Comparison of ENCODE assay signal across 13 cellular contexts in the genomic region with DNA sequence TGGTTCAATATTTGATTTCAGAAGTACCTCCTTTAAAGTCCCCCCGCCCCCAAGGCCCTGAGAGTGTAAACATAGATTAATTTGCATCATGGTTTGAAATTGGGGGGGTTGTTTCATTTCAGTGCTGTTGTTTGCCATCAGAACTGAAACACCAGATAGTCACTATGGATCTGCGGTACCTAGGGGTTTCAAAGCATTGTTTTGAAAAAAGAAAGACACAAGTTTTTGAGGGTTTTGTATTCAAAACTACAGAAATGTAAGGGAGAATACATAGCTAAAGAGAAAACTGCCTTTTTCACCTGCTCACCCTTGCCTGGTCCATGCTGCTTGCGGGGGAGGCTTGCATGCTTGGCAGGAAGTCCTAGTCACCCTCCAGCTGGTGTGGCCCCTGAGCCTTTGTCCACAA. TPM values are rescaled to one million over a fixed set of nuclear protein-coding genes. Genes with fewer than 3 reads are reported as not detected.
DNase-seq lines count a peak whose midpoint lies in the region; ATAC-seq lines count a peak whose summit lies in the region.
"Had no signal": no experiment of that assay in that cellular context is flagged by ENCODE, and none has a peak within 500 bp of the region (broad histone marks: within the 10 kb centered on the region; RNA-seq: fewer than 3 reads in every experiment).

No MANE protein-coding gene starts in this region.

- no peak overlapping the region for H2BK5ac ChIP-seq in mesendoderm (ENCODE audit: low read length)

- no peak overlapping the region for H3K4me3 Mint-ChIP-seq in activated naive CD8-positive, alpha-beta T cell treated with anti-CD3 and anti-CD28 coated beads, Interleukin-2, amount 50 U/mL, for 24 hours

- H2BK15ac ChIP-seq in mesendoderm (replicated peaks; ENCODE audit: low read depth) = no peak overlapping the region

- no peaks in the 10 kb centered on the region for H3K79me2 ChIP-seq in mesendoderm (ENCODE audit: control insufficient read depth, insufficient read depth, low read length)

- no peak overlapping the region for H3K4me2 ChIP-seq in mesendoderm (ENCODE audit: low read length)

- H3K56ac ChIP-seq in mesendoderm (ENCODE audit: low read length) = no peak overlapping the region

- H3K27ac ChIP-seq in caudate nucleus (ENCODE audit: low read depth, low read length) (no peak overlapping the region), mesendoderm (ENCODE audit: low read depth, low read length) (no peak overlapping the region)
- H3K27ac ChIP-seq: epithelial cell of prostate had no signal

- H3K4me1 ChIP-seq in mesendoderm (ENCODE audit: control insufficient read depth, low read depth, low read length) = no peaks in the 10 kb centered on the region

- ATAC-seq in GM18858 (IDR thresholded peaks at IDR 0.05; ENCODE audit: unreplicated experiment) (peak; percentile 68), GM21390 (IDR thresholded peaks at IDR 0.05; ENCODE audit: unreplicated experiment) (peak; percentile 88), HG03045 (IDR thresholded peaks at IDR 0.05; ENCODE audit: unreplicated experiment) (peak; percentile 89), GM19467 (IDR thresholded peaks at IDR 0.05; ENCODE audit: unreplicated experiment) (no peak)
- ATAC-seq in activated naive CD8-positive, alpha-beta T cell treated with anti-CD3 and anti-CD28 coated beads, Interleukin-2, amount 50 U/mL, for 24 hours = no peak

- peaks cover 56% of the 10 kb centered on the region for H3K36me3 Mint-ChIP-seq in activated naive CD8-positive, alpha-beta T cell treated with anti-CD3 and anti-CD28 coated beads, Interleukin-2, amount 50 U/mL, for 24 hours (ENCODE audit: low read depth)

- no peak overlapping the region for H2AK5ac ChIP-seq in mesendoderm (ENCODE audit: low read length)

- no CpG with 5 or more reads among the region's 3 CpGs for WGBS in mesendoderm (ENCODE audit: extremely low coverage, insufficient coverage, low lambda C conversion rate)

- no peak overlapping the region for H4K8ac ChIP-seq in mesendoderm (ENCODE audit: low read depth, low read length)

- peaks cover 3% of the 10 kb centered on the region for H3K36me3 ChIP-seq in mesendoderm (ENCODE audit: control insufficient read depth, insufficient read depth, low read length)

- no peak overlapping the region for H2BK120ac ChIP-seq in mesendoderm (ENCODE audit: low read depth, low read length)

- peaks cover 1% of the 10 kb centered on the region for H3K79me1 ChIP-seq in mesendoderm (ENCODE audit: low read length)

- peaks cover 15% of the 10 kb centered on the region for H3K4me1 Mint-ChIP-seq in activated naive CD8-positive, alpha-beta T cell treated with anti-CD3 and anti-CD28 coated beads, Interleukin-2, amount 50 U/mL, for 24 hours

- no peaks in the 10 kb centered on the region for H3K9me3 Mint-ChIP-seq in activated naive CD8-positive, alpha-beta T cell treated with anti-CD3 and anti-CD28 coated beads, Interleukin-2, amount 50 U/mL, for 24 hours

- no peaks in the 10 kb centered on the region for H3K27me3 ChIP-seq in mesendoderm (ENCODE audit: insufficient read depth, low read length, poor library complexity)

- DNase-seq in SHP77 (lab: John Stamatoyannopoulos, UW) (peak; percentile 66 to 82), caudate nucleus (lab: John Stamatoyannopoulos, UW) (no peak), mesendoderm (no peak)
- no peak for DNase-seq in activated naive CD8-positive, alpha-beta T cell treated with anti-CD3 and anti-CD28 coated beads, Interleukin-2, amount 50 U/mL, for 24 hours
- DNase-seq: activated CD8-positive, alpha-beta memory T cell treated with anti-CD3 and anti-CD28 coated beads, Interleukin-2, amount 50 U/mL, for 4 hours; NCI-H774; stimulated activated CD4-positive, alpha-beta T cell treated with anti-CD3 and anti-CD28 coated beads, Interleukin-12 subunit alpha, Interleukin-12 subunit beta, amount 100 ng/mL, for 4 hours; T-helper 1 cell had no signal

- no peaks in the 10 kb centered on the region for H3K27me3 Mint-ChIP-seq in activated naive CD8-positive, alpha-beta T cell treated with anti-CD3 and anti-CD28 coated beads, Interleukin-2, amount 50 U/mL, for 24 hours

- no peak overlapping the region for H3K18ac ChIP-seq in mesendoderm (ENCODE audit: low read length)

- no peak overlapping the region for H3K4ac ChIP-seq in mesendoderm (ENCODE audit: low read depth, low read length)

- no peak overlapping the region for H4K5ac ChIP-seq in mesendoderm (ENCODE audit: low read length)

- no peak overlapping the region for H3K4me3 ChIP-seq in mesendoderm (ENCODE audit: low read length)

- no peak overlapping the region for H3K23ac ChIP-seq in mesendoderm (ENCODE audit: low read length)

- H3K27ac Mint-ChIP-seq in activated naive CD8-positive, alpha-beta T cell treated with anti-CD3 and anti-CD28 coated beads, Interleukin-2, amount 50 U/mL, for 24 hours = no peak overlapping the region

- no peak overlapping the region for H3K9ac ChIP-seq in mesendoderm (ENCODE audit: low read length)

RNA-seq across cellular contexts. Expression of gene ACP6, which starts 59.3 kb away (rescaled TPM):
- polyA plus RNA-seq in mesendoderm (2013, experiment 1 of 2) = 9.3 TPM
- 9.1 TPM for polyA plus RNA-seq in mesendoderm (2013, experiment 2 of 2)

Comparison
In these comparisons a context has a peak if more than half of its experiments do, and no peak if none do; other contexts are left out.
1. ATAC-seq: peak in GM18858 (single experiment), GM21390 (single experiment) and HG03045 (single experiment); none in GM19467 (single experiment) and activated naive CD8-positive, alpha-beta T cell treated with anti-CD3 and anti-CD28 coated beads, Interleukin-2, amount 50 U/mL, for 24 hours (single experiment).
2. DNase-seq: peak in SHP77 (2 of 2); none in caudate nucleus (0 of 61), mesendoderm (single experiment) and activated naive CD8-positive, alpha-beta T cell treated with anti-CD3 and anti-CD28 coated beads, Interleukin-2, amount 50 U/mL, for 24 hours (single experiment).